2 cellular contexts compared by ENCODE assay signal in genomic region chr4:147535161-147535560, GRCh38.
TF ChIP-seq lines count a peak whose summit lies in the region.

No MANE protein-coding gene starts in this region.

TF ChIP-seq in HepG2, 621 proteins besides CTCF, POLR2A, EP300 and RAD21 (continues in another document):
- no peak for TF ChIP-seq KLF11 (CRISPR knock-in tag; IDR thresholded peaks at IDR 0.05)
- TF ChIP-seq ZNF670 (CRISPR knock-in tag; IDR thresholded peaks at IDR 0.05; ENCODE audit: borderline replicate concordance) = no peak
- no peak for TF ChIP-seq RFX5 (IDR thresholded peaks at IDR 0.05; ENCODE audit: low read depth, low read length)
- TF ChIP-seq TEAD3 (CRISPR knock-in tag; optimal IDR thresholded peaks at IDR 0.05; ENCODE audit: borderline replicate concordance) = peak; percentile 64
- no peak for TF ChIP-seq ZNF569 (CRISPR knock-in tag; IDR thresholded peaks at IDR 0.05; ENCODE audit: borderline replicate concordance)
- no peak for TF ChIP-seq IRX3 (CRISPR knock-in tag; IDR thresholded peaks at IDR 0.05; ENCODE audit: borderline replicate concordance, low read depth)
- no peak for TF ChIP-seq CEBPB (IDR thresholded peaks at IDR 0.05; ENCODE audit: borderline replicate concordance, low read depth, low read length)
- TF ChIP-seq RXRA (CRISPR knock-in tag; IDR thresholded peaks at IDR 0.05) = no peak
- no peak for TF ChIP-seq CCDC6 (CRISPR knock-in tag; IDR thresholded peaks at IDR 0.05)
- no peak for TF ChIP-seq ZNF790 (CRISPR knock-in tag; IDR thresholded peaks at IDR 0.05; ENCODE audit: borderline replicate concordance)
- no peak for TF ChIP-seq DBP (CRISPR knock-in tag; IDR thresholded peaks at IDR 0.05; ENCODE audit: not compliant biosample characterization)
- no peak for TF ChIP-seq SAFB2 (CRISPR knock-in tag; IDR thresholded peaks at IDR 0.05; ENCODE audit: borderline replicate concordance, low read depth)
- TF ChIP-seq ZNF652 (CRISPR knock-in tag; IDR thresholded peaks at IDR 0.05; ENCODE audit: borderline replicate concordance, low read depth) = peak; percentile 58; the same call in 1 of the 2 replicates
- TF ChIP-seq ZNF276 (CRISPR knock-in tag; IDR thresholded peaks at IDR 0.05; ENCODE audit: low read depth) = no peak
- no peak for TF ChIP-seq ZNF577 (CRISPR knock-in tag; IDR thresholded peaks at IDR 0.05; ENCODE audit: borderline replicate concordance, low read depth)
- TF ChIP-seq POGK (CRISPR knock-in tag; conservative IDR thresholded peaks at IDR 0.05) = no peak
- TF ChIP-seq TOE1 (CRISPR knock-in tag; IDR thresholded peaks at IDR 0.05) = no peak
- no peak for TF ChIP-seq HDAC2 (CRISPR knock-in tag; IDR thresholded peaks at IDR 0.05)
- TF ChIP-seq ZNF263 (CRISPR knock-in tag; IDR thresholded peaks at IDR 0.05) = no peak
- no peak for TF ChIP-seq ZNF766 (CRISPR knock-in tag; IDR thresholded peaks at IDR 0.05; ENCODE audit: borderline replicate concordance)
- no peak for TF ChIP-seq GABPB1 (CRISPR knock-in tag; IDR thresholded peaks at IDR 0.05)
- no peak for TF ChIP-seq IRF9 (CRISPR knock-in tag; IDR thresholded peaks at IDR 0.05; ENCODE audit: borderline replicate concordance)
- TF ChIP-seq ZNF629 (CRISPR knock-in tag; conservative IDR thresholded peaks at IDR 0.05) = no peak
- no peak for TF ChIP-seq TCF7L2 (IDR thresholded peaks at IDR 0.05; ENCODE audit: low read depth, low read length)
- TF ChIP-seq ARID2 (CRISPR knock-in tag; IDR thresholded peaks at IDR 0.05; ENCODE audit: borderline replicate concordance) = no peak
- TF ChIP-seq NR2F2 (IDR thresholded peaks at IDR 0.05; ENCODE audit: borderline replicate concordance, low read depth) = peak; percentile 56
- TF ChIP-seq ZNF501 (CRISPR knock-in tag; IDR thresholded peaks at IDR 0.05) = no peak
- TF ChIP-seq PITX1 (CRISPR knock-in tag; IDR thresholded peaks at IDR 0.05) = no peak
- no peak for TF ChIP-seq WIZ (CRISPR knock-in tag; IDR thresholded peaks at IDR 0.05)
- no peak for TF ChIP-seq CBX2 (IDR thresholded peaks at IDR 0.05; ENCODE audit: low read depth, low read length)
- TF ChIP-seq CBX2 (CRISPR knock-in tag; IDR thresholded peaks at IDR 0.05; ENCODE audit: low read depth) = no peak
- TF ChIP-seq TEAD2 (CRISPR knock-in tag; IDR thresholded peaks at IDR 0.05) = no peak
- no peak for TF ChIP-seq ZBTB2 (CRISPR knock-in tag; IDR thresholded peaks at IDR 0.05; ENCODE audit: low read depth)
- TF ChIP-seq ZNF17 (CRISPR knock-in tag; IDR thresholded peaks at IDR 0.05) = no peak

TF ChIP-seq in H1, 55 proteins besides CTCF, POLR2A, EP300 and RAD21:
- TF ChIP-seq SP4 (IDR thresholded peaks at IDR 0.05; ENCODE audit: low read length) (no peak), SIN3A (conservative IDR thresholded peaks at IDR 0.05 in 1 of 2, IDR thresholded peaks at IDR 0.05 in 1 of 2; ENCODE audit: low read depth in 1 of 2, low read length in 2 of 2) (no peak), TEAD4 (IDR thresholded peaks at IDR 0.05; ENCODE audit: low read depth, low read length) (peak; percentile 83), RBBP5 (IDR thresholded peaks at IDR 0.05; ENCODE audit: borderline replicate concordance, low read depth, low read length) (no peak), CEBPB (IDR thresholded peaks at IDR 0.05; ENCODE audit: low read depth, low read length) (no peak)
